Comparison of ENCODE assay signal across 22 cellular contexts in genomic region chr16:56919099-56919800, GRCh38. TPM values are rescaled to one million over a fixed set of nuclear protein-coding genes. Genes with fewer than 3 reads are reported as not detected.
A peak's percentile ranks its signal among the peaks of the same experiment; 100 is the strongest.
DNase-seq lines count a peak whose midpoint lies in the region; ATAC-seq, FAIRE-seq and TF ChIP-seq lines count a peak whose summit lies in the region.
"Had no signal": no experiment of that assay in that cellular context is flagged by ENCODE, and none has a peak within 500 bp of the region (broad histone marks: within the 10 kb centered on the region; RNA-seq: fewer than 3 reads in every experiment).

No MANE protein-coding gene starts in this region.

- no peaks in the 10 kb centered on the region for H3K27me3 Mint-ChIP-seq in activated CD8-positive, alpha-beta T cell treated with anti-CD3 and anti-CD28 coated beads for 36 hours
- peaks cover 4% of the 10 kb centered on the region for H3K27me3 Mint-ChIP-seq in activated CD8-positive, alpha-beta T cell treated with anti-CD3 and anti-CD28 coated beads, Interleukin-2, amount 10 ng/mL, durations not matched to agents 7 days and 5 days (ENCODE audit: low read depth)
- H3K27me3 Mint-ChIP-seq in stimulated activated naive CD8-positive, alpha-beta T cell treated with anti-CD3 and anti-CD28 coated beads, Interleukin-15, Interleukin-2, amounts not matched to agents 100 ng/mL and 50 ng/mL, for 24 hours: no peaks in the 10 kb centered on the region

- no peak for TF ChIP-seq CTCF in activated CD8-positive, alpha-beta T cell treated with anti-CD3 and anti-CD28 coated beads for 36 hours (IDR thresholded peaks at IDR 0.05)
- TF ChIP-seq CTCF in GM12878 (IDR thresholded peaks at IDR 0.05 in 2 of 3, conservative IDR thresholded peaks at IDR 0.05 in 1 of 3; ENCODE audit: control insufficient read depth in 2 of 3, extremely low read depth in 1 of 3, insufficient read depth in 1 of 3, low read depth in 3 of 3, low read length in 3 of 3): no peak
- no peak for TF ChIP-seq CTCF in liver (IDR thresholded peaks at IDR 0.05; ENCODE audit: low read depth, low read length, missing input control)

- no peak overlapping the region for H3K4me2 ChIP-seq in GM12878 (ENCODE audit: control insufficient read depth, insufficient read depth)

- intact Hi-C loops in activated CD8-positive, alpha-beta T cell treated with anti-CD3 and anti-CD28 coated beads for 36 hours (cut with micrococcal nuclease): no loop called here
- intact Hi-C loops in GM12878 (cut with micrococcal nuclease; ENCODE audit: unreplicated experiment): no loop called here

- BruUV-seq in GM12878 (replicated peaks; lab: Mats Ljungman, UMichigan): no TSS peak

- CTCF ChIA-PET in activated CD8-positive, alpha-beta T cell treated with anti-CD3 and anti-CD28 coated beads for 36 hours (lab: Charles Lee): interaction anchor here (0.7 to 1.6 kb wide), 4 partner anchors 12 to 46 kb away, joined by 3 to 5 read pairs (median 4); no protein-coding TSS in a partner anchor
- CTCF ChIA-PET in activated CD8-positive, alpha-beta T cell treated with anti-CD3 and anti-CD28 coated beads, Interleukin-2, amount 10 ng/mL, durations not matched to agents 7 days and 5 days (lab: Charles Lee): interaction anchor here (0.7 to 2.0 kb wide), 3 partner anchors 25 to 343 kb away, joined by 3 to 4 read pairs (median 3); no protein-coding TSS in a partner anchor
- CTCF ChIA-PET in GM12878 (lab: Yijun Ruan, JAX): interaction anchor here (1.6 to 2.2 kb wide), 3 partner anchors 9 to 52 kb away, joined by 3 to 9 read pairs (median 6); no protein-coding TSS in a partner anchor

- no peak overlapping the region for H3K9ac ChIP-seq in GM12878 (ENCODE audit: control insufficient read depth, insufficient read depth, low read length)
- no peak overlapping the region for H3K9ac ChIP-seq in liver (ENCODE audit: low read depth in 1 of 2, low read length in 2 of 2)

- DNase-seq in activated CD8-positive, alpha-beta T cell treated with anti-CD3 and anti-CD28 coated beads for 36 hours: no peak
- DNase-seq in activated CD8-positive, alpha-beta T cell treated with anti-CD3 and anti-CD28 coated beads, Interleukin-2, amount 10 ng/mL, durations not matched to agents 7 days and 5 days: no peak
- no peak for DNase-seq in GM12878 (ENCODE audit: low read depth, low spot score)
- DNase-seq in activated CD4-positive, alpha-beta T cell treated with anti-CD3 and anti-CD28 coated beads for 4 hours: no peak
- no peak for DNase-seq in stimulated activated naive CD4-positive, alpha-beta T cell treated with Interleukin-2 at 50 U/mL for 16 hours (lab: John Stamatoyannopoulos, UW)
- DNase-seq in HK-2 (ENCODE audit: unreplicated experiment): no peak
- DNase-seq: activated naive CD4-positive, alpha-beta T cell treated with Interleukin-2 at 50 U/mL for 16 hours; C1 segment of cervical spinal cord; DMS153; MG63; NCI-H2081 treated with DMSO at 0.1 percent for 48 hours; NCI-H526; OCI-M1; stimulated activated CD4-positive, alpha-beta T cell treated with anti-CD3 and anti-CD28 coated beads, Interleukin-12 subunit alpha, Interleukin-12 subunit beta, amount 100 ng/mL, for 4 hours; T1000; upper lobe of left lung had no signal

- no peaks in the 10 kb centered on the region for H4K20me1 ChIP-seq in GM12878 (ENCODE audit: control insufficient read depth, insufficient read depth)

- 94% methylated on average over 11 of the region's 11 CpGs for WGBS in GM12878 (ENCODE audit: insufficient coverage, insufficient replicate concordance, low lambda C conversion rate, missing lambda C conversion rate)
- WGBS in liver: 70% methylated on average over 11 of the region's 11 CpGs

- POLR2A ChIA-PET in activated CD8-positive, alpha-beta T cell treated with anti-CD3 and anti-CD28 coated beads for 36 hours (lab: Charles Lee): interaction anchor here (1.3 to 7.3 kb wide), 4 partner anchors 8 to 17 kb away, joined by 4 to 68 read pairs (median 4); partner anchors contain the start of gene HERPUD1
- POLR2A ChIA-PET in activated CD8-positive, alpha-beta T cell treated with anti-CD3 and anti-CD28 coated beads, Interleukin-2, amount 10 ng/mL, durations not matched to agents 7 days and 5 days (lab: Charles Lee): interaction anchor here (3.8 kb wide), 1 partner anchor 12 kb away, joined by 34 read pairs; the partner anchor contains the start of gene HERPUD1
- POLR2A ChIA-PET in GM12878 (lab: Charles Lee): interaction anchor here (0.8 to 13.8 kb wide), 2 partner anchors 16 to 102 kb away, joined by 6 to 306 read pairs; partner anchors contain the start of gene HERPUD1

- H3K27me3 ChIP-seq in GM12878 (replicated peaks in 1 of 2; ENCODE audit: control insufficient read depth in 2 of 2, insufficient read depth in 2 of 2, low read length in 1 of 2) (no peaks in the 10 kb centered on the region), liver (ENCODE audit: control insufficient read depth in 4 of 4, insufficient read depth in 4 of 4, low read length in 3 of 4) (no peaks in the 10 kb centered on the region)
- H3K27me3 ChIP-seq: upper lobe of left lung had no signal

- no peaks in the 10 kb centered on the region for H3K36me3 Mint-ChIP-seq in activated CD8-positive, alpha-beta T cell treated with anti-CD3 and anti-CD28 coated beads for 36 hours (ENCODE audit: low read depth)
- peaks cover 2% of the 10 kb centered on the region for H3K36me3 Mint-ChIP-seq in activated CD8-positive, alpha-beta T cell treated with anti-CD3 and anti-CD28 coated beads, Interleukin-2, amount 10 ng/mL, durations not matched to agents 7 days and 5 days (ENCODE audit: low read depth)
- H3K36me3 Mint-ChIP-seq in stimulated activated naive CD8-positive, alpha-beta T cell treated with anti-CD3 and anti-CD28 coated beads, Interleukin-15, Interleukin-2, amounts not matched to agents 100 ng/mL and 50 ng/mL, for 24 hours (ENCODE audit: low read depth): no peaks in the 10 kb centered on the region

- no peaks in the 10 kb centered on the region; the same call in 2 of the 3 replicates for H3K9me3 ChIP-seq in GM12878 (replicated peaks; ENCODE audit: control insufficient read depth, insufficient read depth, low read length)
- H3K9me3 ChIP-seq in liver (ENCODE audit: control insufficient read depth in 4 of 4, low read length in 3 of 4): no peaks in the 10 kb centered on the region
- H3K9me3 ChIP-seq: MG63, upper lobe of left lung had no signal

- TF ChIP-seq RAD21 in GM12878 (IDR thresholded peaks at IDR 0.05; ENCODE audit: insufficient read depth, low read depth, low read length) (no peak), liver (IDR thresholded peaks at IDR 0.05) (no peak)

- no peaks in the 10 kb centered on the region for H3K9me3 Mint-ChIP-seq in activated CD8-positive, alpha-beta T cell treated with anti-CD3 and anti-CD28 coated beads for 36 hours
- no peaks in the 10 kb centered on the region for H3K9me3 Mint-ChIP-seq in activated CD8-positive, alpha-beta T cell treated with anti-CD3 and anti-CD28 coated beads, Interleukin-2, amount 10 ng/mL, durations not matched to agents 7 days and 5 days (ENCODE audit: insufficient read depth)
- H3K9me3 Mint-ChIP-seq in stimulated activated naive CD8-positive, alpha-beta T cell treated with anti-CD3 and anti-CD28 coated beads, Interleukin-15, Interleukin-2, amounts not matched to agents 100 ng/mL and 50 ng/mL, for 24 hours: no peaks in the 10 kb centered on the region

- TF ChIP-seq EP300 in GM12878 (IDR thresholded peaks at IDR 0.05; ENCODE audit: borderline replicate concordance in 1 of 2, control insufficient read depth in 1 of 2, low read depth in 2 of 2, low read length in 2 of 2): no peak

- no peak overlapping the region for H3K4me3 ChIP-seq in GM12878
- no peak overlapping the region for H3K4me3 ChIP-seq in liver (ENCODE audit: low read depth in 1 of 3, low read length in 3 of 3)
- H3K4me3 ChIP-seq: MG63, upper lobe of left lung had no signal

- FAIRE-seq in GM12878 (lab: Jason Lieb, UNC): no peak

- H3K36me3 ChIP-seq in GM12878 (ENCODE audit: control insufficient read depth in 2 of 2, insufficient read depth in 2 of 2, low read length in 1 of 2) (no peaks in the 10 kb centered on the region), liver (ENCODE audit: control insufficient read depth in 4 of 4, insufficient read depth in 3 of 4, low read depth in 1 of 4, low read length in 3 of 4) (no peaks in the 10 kb centered on the region)
- H3K36me3 ChIP-seq: MG63, upper lobe of left lung had no signal

- H3K4me1 ChIP-seq in GM12878 (ENCODE audit: control insufficient read depth, insufficient read depth, low read length) (peaks cover 31% of the 10 kb centered on the region), liver (ENCODE audit: control insufficient read depth in 4 of 4, insufficient read depth in 4 of 4, low read length in 3 of 4) (peaks cover 0 to 21% (median 7%) of the 10 kb centered on the region in 4 donors)

- peaks cover 20% of the 10 kb centered on the region for H3K4me1 Mint-ChIP-seq in activated CD8-positive, alpha-beta T cell treated with anti-CD3 and anti-CD28 coated beads for 36 hours (ENCODE audit: low read depth)
- peaks cover 29% of the 10 kb centered on the region for H3K4me1 Mint-ChIP-seq in activated CD8-positive, alpha-beta T cell treated with anti-CD3 and anti-CD28 coated beads, Interleukin-2, amount 10 ng/mL, durations not matched to agents 7 days and 5 days (ENCODE audit: low read depth)
- H3K4me1 Mint-ChIP-seq in stimulated activated naive CD8-positive, alpha-beta T cell treated with anti-CD3 and anti-CD28 coated beads, Interleukin-15, Interleukin-2, amounts not matched to agents 100 ng/mL and 50 ng/mL, for 24 hours (ENCODE audit: low read depth): peaks cover 54% of the 10 kb centered on the region

- H3K27ac ChIP-seq in GM12878 (ENCODE audit: control insufficient read depth, insufficient read depth) (no peak overlapping the region), liver (ENCODE audit: low read depth in 1 of 2, low read length in 2 of 2) (no peak overlapping the region)
- H3K27ac ChIP-seq: upper lobe of left lung had no signal

- TF ChIP-seq POLR2A in GM12878 (IDR thresholded peaks at IDR 0.05; ENCODE audit: low read depth, low read length): no peak

- H3K79me2 ChIP-seq in GM12878 (ENCODE audit: control insufficient read depth, insufficient read depth, low read length): no peaks in the 10 kb centered on the region

- SMC1A ChIA-PET in GM12878 (lab: Charles Lee; ENCODE audit: uncharacterized antibody, unreplicated experiment): interaction anchor here (1.0 to 6.4 kb wide), 8 partner anchors 8 to 72 kb away, joined by 3 to 52 read pairs (median 6); partner anchors contain the start of gene HERPUD1

- no peak overlapping the region for H3K4me3 Mint-ChIP-seq in activated CD8-positive, alpha-beta T cell treated with anti-CD3 and anti-CD28 coated beads for 36 hours
- H3K4me3 Mint-ChIP-seq in activated CD8-positive, alpha-beta T cell treated with anti-CD3 and anti-CD28 coated beads, Interleukin-2, amount 10 ng/mL, durations not matched to agents 7 days and 5 days: no peak overlapping the region
- H3K4me3 Mint-ChIP-seq in stimulated activated naive CD8-positive, alpha-beta T cell treated with anti-CD3 and anti-CD28 coated beads, Interleukin-15, Interleukin-2, amounts not matched to agents 100 ng/mL and 50 ng/mL, for 24 hours: no peak overlapping the region

- H2AFZ ChIP-seq in GM12878 (ENCODE audit: control insufficient read depth, low read depth, low read length): no peak overlapping the region

- in situ Hi-C loops in GM12878 (cut with MboI): no loop called here

- peak; percentile 56 for ATAC-seq in activated CD8-positive, alpha-beta T cell treated with anti-CD3 and anti-CD28 coated beads for 36 hours
- no peak for ATAC-seq in activated CD8-positive, alpha-beta T cell treated with anti-CD3 and anti-CD28 coated beads, Interleukin-2, amount 10 ng/mL, durations not matched to agents 7 days and 5 days
- no peak for ATAC-seq in GM12878

- RAD21 ChIA-PET in GM12878 (lab: Charles Lee; ENCODE audit: unreplicated experiment): interaction anchor here (1.3 to 4.6 kb wide), 3 partner anchors 8 to 32 kb away, joined by 6 to 34 read pairs (median 8); partner anchors contain the start of gene HERPUD1

- no peak overlapping the region for H3K27ac Mint-ChIP-seq in activated CD8-positive, alpha-beta T cell treated with anti-CD3 and anti-CD28 coated beads for 36 hours
- no peak overlapping the region for H3K27ac Mint-ChIP-seq in activated CD8-positive, alpha-beta T cell treated with anti-CD3 and anti-CD28 coated beads, Interleukin-2, amount 10 ng/mL, durations not matched to agents 7 days and 5 days
- peak overlapping the region; percentile 1 for H3K27ac Mint-ChIP-seq in stimulated activated naive CD8-positive, alpha-beta T cell treated with anti-CD3 and anti-CD28 coated beads, Interleukin-15, Interleukin-2, amounts not matched to agents 100 ng/mL and 50 ng/mL, for 24 hours

RNA-seq across cellular contexts. Expression of gene HERPUD1, which starts 12.7 kb away (rescaled TPM):
- total RNA-seq in activated CD8-positive, alpha-beta T cell treated with anti-CD3 and anti-CD28 coated beads for 36 hours: 100 to 1,000 TPM; 142 to 150 TPM
- 10 to 100 TPM; 88.2 to 95.2 TPM for total RNA-seq in activated CD8-positive, alpha-beta T cell treated with anti-CD3 and anti-CD28 coated beads, Interleukin-2, amount 10 ng/mL, durations not matched to agents 7 days and 5 days
- 346 and 347 TPM in 2 replicates for total RNA-seq in GM12878 (2013; cell fraction: nucleolus; rRNA removed)
- total RNA-seq in GM12878 (2014; rRNA removed) (69.9 and 80.4 TPM in 2 replicates), GM12878 (2014; rRNA removed; fragmentation: Illumina TruSeq; extraction: Trizol) (102 and 107 TPM in 2 replicates), GM12878 (2021) (129 and 143 TPM in 2 replicates), liver (100 to 1,000 TPM in 1 of 2 donors, 10 to 100 TPM in 1; 57.8 to 219 TPM)
- polyA plus RNA-seq in GM12878 (2011; ENCODE audit: low read depth): 132 TPM
- polyA plus RNA-seq in GM12878 (2011; rRNA removed) (119 and 178 TPM in 2 replicates), GM12878 (2014; fragmentation: Illumina TruSeq; extraction: Trizol) (138 and 149 TPM in 2 replicates), GM12878 (2014; fragmentation: Nextera tagmentation; extraction: Ambion mirVana) (10 to 100 TPM; 32.6 to 68.1 TPM), GM12878 (2014; rRNA removed) (99.0 and 129 TPM in 2 replicates), GM12878 (2016; fragmentation: Nextera tagmentation; extraction: Ambion mirVana) (100 to 1,000 TPM; 204 to 212 TPM), liver (100 to 1,000 TPM in 1 of 2 donors, 10 to 100 TPM in 1; 98.5 to 138 TPM)
- 111 and 123 TPM in 2 replicates for polyA plus RNA-seq in GM12878 (2011; cell fraction: cytosol; rRNA removed)
- 83.2 and 124 TPM in 2 replicates for polyA plus RNA-seq in GM12878 (2011; cell fraction: nucleus; rRNA removed)
- polyA plus RNA-seq in GM12878 (2012): 141 and 168 TPM in 2 replicates
- polyA minus RNA-seq in GM12878 (2011; rRNA and poly(A)+ RNA removed): 110 and 134 TPM in 2 replicates
- polyA minus RNA-seq in GM12878 (2011; cell fraction: cytosol; rRNA and poly(A)+ RNA removed): 46.4 and 58.4 TPM in 2 replicates
- polyA minus RNA-seq in GM12878 (2011; cell fraction: nucleus; rRNA and poly(A)+ RNA removed): 93.1 and 103 TPM in 2 replicates

RNA-seq across cellular contexts. Expression of gene CETP, which starts 42.5 kb away (rescaled TPM):
- not detected for total RNA-seq in activated CD8-positive, alpha-beta T cell treated with anti-CD3 and anti-CD28 coated beads for 36 hours
- total RNA-seq in activated CD8-positive, alpha-beta T cell treated with anti-CD3 and anti-CD28 coated beads, Interleukin-2, amount 10 ng/mL, durations not matched to agents 7 days and 5 days: not detected
- total RNA-seq in GM12878 (2013; cell fraction: nucleolus; rRNA removed): 2.0 and 2.9 TPM in 2 replicates
- total RNA-seq in GM12878 (2014; rRNA removed): 1.9 and 2.3 TPM in 2 replicates
- 1.2 and 1.3 TPM in 2 replicates for total RNA-seq in GM12878 (2014; rRNA removed; fragmentation: Illumina TruSeq; extraction: Trizol)
- 0.77 and 1.4 TPM in 2 replicates for total RNA-seq in GM12878 (2021)
- polyA plus RNA-seq in GM12878 (2011; ENCODE audit: low read depth): 0.92 TPM
- polyA plus RNA-seq in GM12878 (2011; rRNA removed): 4.5 and 6.4 TPM in 2 replicates
- 4.8 and 5.3 TPM in 2 replicates for polyA plus RNA-seq in GM12878 (2011; cell fraction: cytosol; rRNA removed)
- polyA plus RNA-seq in GM12878 (2011; cell fraction: nucleus; rRNA removed): 2.6 and 3.7 TPM in 2 replicates
- polyA plus RNA-seq in GM12878 (2012): 1.2 and 2.1 TPM in 2 replicates
- polyA plus RNA-seq in GM12878 (2014; fragmentation: Illumina TruSeq; extraction: Trizol): 0.90 and 1.2 TPM in 2 replicates
- polyA plus RNA-seq in GM12878 (2014; fragmentation: Nextera tagmentation; extraction: Ambion mirVana): 1 to 10 TPM; 2.4 to 2.9 TPM
- polyA plus RNA-seq in GM12878 (2014; rRNA removed): 1.4 and 1.5 TPM in 2 replicates
- 1 to 10 TPM; 2.3 to 2.9 TPM for polyA plus RNA-seq in GM12878 (2016; fragmentation: Nextera tagmentation; extraction: Ambion mirVana)
- polyA minus RNA-seq in GM12878 (2011; rRNA and poly(A)+ RNA removed): 3.1 and 3.4 TPM in 2 replicates
- polyA minus RNA-seq in GM12878 (2011; cell fraction: cytosol; rRNA and poly(A)+ RNA removed): 0.94 and 1.3 TPM in 2 replicates
- polyA minus RNA-seq in GM12878 (2011; cell fraction: nucleus; rRNA and poly(A)+ RNA removed): 0.85 and 0.96 TPM in 2 replicates
- total RNA-seq in liver: 10 to 100 TPM in 1 of 2 donors, 1 to 10 TPM in 1; 3.3 to 24.0 TPM
- polyA plus RNA-seq in liver: 1 to 10 TPM; 4.1 to 8.5 TPM
- total RNA-seq: A673, fibroblast of villous mesenchyme, SK-MEL-5 had no signal
- polyA plus RNA-seq: aorta had no signal

RNA-seq across cellular contexts. Expression of gene SLC12A3, which starts 54.2 kb away (rescaled TPM):
- not detected for total RNA-seq in activated CD8-positive, alpha-beta T cell treated with anti-CD3 and anti-CD28 coated beads for 36 hours
- not detected for total RNA-seq in activated CD8-positive, alpha-beta T cell treated with anti-CD3 and anti-CD28 coated beads, Interleukin-2, amount 10 ng/mL, durations not matched to agents 7 days and 5 days
- 0.98 and 2.1 TPM in 2 replicates for total RNA-seq in GM12878 (2013; cell fraction: nucleolus; rRNA removed)
- 3.4 and 4.0 TPM in 2 replicates for total RNA-seq in GM12878 (2014; rRNA removed)
- total RNA-seq in GM12878 (2014; rRNA removed; fragmentation: Illumina TruSeq; extraction: Trizol): 2.8 and 3.5 TPM in 2 replicates
- total RNA-seq in GM12878 (2021): 4.8 and 5.2 TPM in 2 replicates
- polyA plus RNA-seq in GM12878 (2011; ENCODE audit: low read depth): 0.21 TPM
- polyA plus RNA-seq in GM12878 (2011; rRNA removed): 0.05 and 0.16 TPM in 2 replicates
- polyA plus RNA-seq in GM12878 (2011; cell fraction: cytosol; rRNA removed): 0.10 and 0.16 TPM in 2 replicates
- 0.13 and 0.35 TPM in 2 replicates for polyA plus RNA-seq in GM12878 (2011; cell fraction: nucleus; rRNA removed)
- polyA plus RNA-seq in GM12878 (2012): 0.38 and 0.55 TPM in 2 replicates
- 4.9 and 5.9 TPM in 2 replicates for polyA plus RNA-seq in GM12878 (2014; fragmentation: Illumina TruSeq; extraction: Trizol)
- polyA plus RNA-seq in GM12878 (2014; fragmentation: Nextera tagmentation; extraction: Ambion mirVana): 1 to 10 TPM in 1 of 2 experiments, under 1 TPM in 1; 0.95 to 1.0 TPM
- polyA plus RNA-seq in GM12878 (2014; rRNA removed): 5.1 and 6.3 TPM in 2 replicates
- polyA plus RNA-seq in GM12878 (2016; fragmentation: Nextera tagmentation; extraction: Ambion mirVana): 1 to 10 TPM; 2.8 TPM
- polyA minus RNA-seq in GM12878 (2011; rRNA and poly(A)+ RNA removed): 0.21 and 0.22 TPM in 2 replicates
- polyA minus RNA-seq in GM12878 (2011; cell fraction: cytosol; rRNA and poly(A)+ RNA removed): 1.0 and 2.3 TPM in 2 replicates
- 0.29 TPM in 1 of 2 replicates, not detected in the other for polyA minus RNA-seq in GM12878 (2011; cell fraction: nucleus; rRNA and poly(A)+ RNA removed)
- total RNA-seq in liver: under 1 TPM in 1 of 2 donors, not detected in 1; 0.09 TPM
- not detected for polyA plus RNA-seq in liver
- total RNA-seq: A673, aorta, fibroblast of villous mesenchyme, SK-MEL-5 had no signal
- polyA plus RNA-seq: aorta had no signal
